In genomic region chr12:75767957-75768356, GRCh38 we compare ENCODE assay signal across 26 cellular contexts.
"Had no signal": no experiment of that assay in that cellular context is flagged by ENCODE, and none has a peak within 500 bp of the region (broad histone marks: within the 10 kb centered on the region; RNA-seq: fewer than 3 reads in every experiment).

No MANE protein-coding gene starts in this region.

- DNase-seq: activated CD4-positive, alpha-beta T cell treated with anti-CD3 and anti-CD28 coated beads for 36 hours; activated CD4-positive, alpha-beta T cell treated with anti-CD3 and anti-CD28 coated beads, Interleukin-2, amount 10 ng/mL, durations not matched to agents 7 days and 5 days; activated CD4-positive, alpha-beta T cell treated with anti-CD3 and anti-CD28 coated beads, Interleukin-2, amount 50 U/mL, for 48 hours; activated CD8-positive, alpha-beta T cell treated with anti-CD3 and anti-CD28 coated beads, Interleukin-2, amount 10 ng/mL, durations not matched to agents 7 days and 5 days; activated gamma-delta T cell; activated naive CD4-positive, alpha-beta T cell treated with Interleukin-2 at 50 U/mL for 16 hours; activated naive CD8-positive, alpha-beta T cell treated with anti-CD3 and anti-CD28 coated beads, Interleukin-2, amount 10 ng/mL, durations not matched to agents 7 days and 5 days; activated T-cell treated with anti-CD3 and anti-CD28 coated beads, Interleukin-2, amount 50 U/mL, for 24 hours; body of pancreas; Karpas-422; NCI-H1048; NCI-H1436; NCI-H1694; NCI-H1930; NCI-H2081 treated with DMSO at 0.1 percent for 48 hours; NCI-H345; NCI-H524 treated with DMSO at 0.1 percent for 48 hours; Peyer's patch; RPMI8226; SHP77 treated with DMSO at 0.1 percent for 48 hours; SK-N-SH had no signal

- H3K9me2 ChIP-seq: SK-N-SH had no signal

- H3K9ac ChIP-seq: SK-N-SH had no signal

- H3K4me3 ChIP-seq: body of pancreas, breast epithelium, Peyer's patch, SJSA1 had no signal

- ATAC-seq: activated CD4-positive, alpha-beta T cell treated with anti-CD3 and anti-CD28 coated beads for 36 hours; activated CD4-positive, CD25-positive, alpha-beta regulatory T cell treated with anti-CD3 and anti-CD28 coated beads, Interleukin-2, amount 50 U/mL, for 24 hours; activated CD8-positive, alpha-beta T cell treated with anti-CD3 and anti-CD28 coated beads, Interleukin-2, amount 10 ng/mL, durations not matched to agents 7 days and 5 days; body of pancreas had no signal

- H3K4me2 ChIP-seq: SK-N-SH had no signal

- H3K27ac ChIP-seq: body of pancreas, breast epithelium, Peyer's patch, SJSA1 had no signal

- FAIRE-seq: astrocyte, TTC549 had no signal

- H3K27me3 ChIP-seq: body of pancreas, breast epithelium, Peyer's patch, SJSA1 had no signal

- H3K9me3 ChIP-seq: body of pancreas, breast epithelium, Peyer's patch, SJSA1, SK-N-SH had no signal

- H3K4me1 ChIP-seq: breast epithelium, Peyer's patch had no signal

- H3K36me3 ChIP-seq: breast epithelium, Peyer's patch, SJSA1 had no signal
